Comparison of ENCODE assay signal across 23 cellular contexts in the genomic region with DNA sequence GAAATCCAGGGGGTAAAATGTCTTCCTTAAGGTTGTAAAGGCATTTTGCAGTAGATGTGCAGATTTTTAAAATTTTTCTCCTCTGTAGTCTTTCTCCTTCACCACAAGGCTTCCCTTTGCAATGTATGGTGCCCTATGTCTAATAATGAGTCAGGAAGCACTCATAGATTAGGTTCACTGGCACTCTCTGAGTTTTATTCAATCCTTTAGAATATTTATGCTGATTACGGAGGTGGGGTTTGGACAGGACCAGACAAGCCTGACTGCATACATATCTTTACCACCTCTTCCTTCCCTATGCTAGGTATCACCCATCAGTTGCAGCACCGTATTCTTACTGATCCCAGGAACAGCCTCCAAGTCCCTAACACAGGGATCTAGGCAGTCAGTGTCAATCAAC.
"Had no signal": no experiment of that assay in that cellular context is flagged by ENCODE, and none has a peak within 500 bp of the region (broad histone marks: within the 10 kb centered on the region; RNA-seq: fewer than 3 reads in every experiment).

No MANE protein-coding gene starts in this region.

- H3K4me3 ChIP-seq: ascending aorta, body of pancreas, cardiac muscle cell, MG63, SK-N-MC had no signal

- DNase-seq: activated CD4-positive, alpha-beta memory T cell treated with anti-CD3 and anti-CD28 coated beads for 36 hours; activated CD4-positive, alpha-beta T cell treated with anti-CD3 and anti-CD28 coated beads, Interleukin-2, amount 10 ng/mL, durations not matched to agents 7 days and 5 days; activated CD4-positive, CD25-positive, alpha-beta regulatory T cell; activated CD8-positive, alpha-beta memory T cell treated with anti-CD3 and anti-CD28 coated beads for 24 hours; activated effector memory CD4-positive, alpha-beta T cell treated with anti-CD3 and anti-CD28 coated beads, Interleukin-2, amount 50 U/mL, for 16 hours; activated naive CD4-positive, alpha-beta T cell treated with Interleukin-2 at 50 U/mL for 16 hours; activated naive CD8-positive, alpha-beta T cell treated with anti-CD3 and anti-CD28 coated beads, Interleukin-2, amount 50 U/mL, for 24 hours; activated T-cell treated with anti-CD3 and anti-CD28 coated beads, Interleukin-2, amount 50 U/mL, for 4 hours; amniotic stem cell; body of pancreas; MG63; MV-4-11; NCI-H1092 treated with DMSO at 0.1 percent for 48 hours; NCI-H1436; NCI-H1694 treated with DMSO at 0.1 percent for 48 hours; NCI-H2029 treated with DMSO at 0.1 percent for 48 hours; NCI-H446 treated with DMSO at 0.1 percent for 48 hours; NCI-H526; NCI-H82; T-helper 1 cell had no signal
